ENCODE assay signal across 7 cellular contexts in genomic region chr11:20364412-20364792, GRCh38. TPM values are rescaled to one million over a fixed set of nuclear protein-coding genes. Genes with fewer than 3 reads are reported as not detected.
A peak's percentile ranks its signal among the peaks of the same experiment; 100 is the strongest.
DNase-seq lines count a peak whose midpoint lies in the region; ATAC-seq and TF ChIP-seq lines count a peak whose summit lies in the region.

No MANE protein-coding gene starts in this region.

- DNase-seq in GM23248 (no peak), T-cell (no peak), gastrocnemius medialis (no peak), cerebellar nuclear complex (lab: John Stamatoyannopoulos, UW) (no peak)
- no peak for DNase-seq in central memory CD4-positive, alpha-beta T cell

- POLR2A ChIA-PET in T-cell (lab: Charles Lee), result no interaction called here

- no peaks in the 10 kb centered on the region for H3K27me3 Mint-ChIP-seq in T-cell

- peak overlapping the region; percentile 72 for H3K4me2 ChIP-seq in GM23248 (ENCODE audit: unreplicated experiment)

- in situ Hi-C loops in GM23248 (cut with MboI), result no loop called here
- in situ Hi-C loops in gastrocnemius medialis (cut with MboI; ENCODE audit: low sequenced_read_pairs in 4 of 4), result loop anchor here in 1 of 4 donors (25.0 kb wide), 1 partner anchor 427 kb away; no protein-coding TSS in a partner anchor

- H3K4me1 ChIP-seq in GM23248 (ENCODE audit: insufficient read depth) (peaks cover 27% of the 10 kb centered on the region), gastroesophageal sphincter (peaks cover 0 to 54% (median 6%) of the 10 kb centered on the region in 3 donors), gastrocnemius medialis (peaks cover 12 to 36% of the 10 kb centered on the region in 2 donors)

- H2AFZ ChIP-seq in GM23248, result peak overlapping the region; percentile 91

- CTCF ChIA-PET in T-cell (lab: Charles Lee), result interaction anchor here (0.7 to 1.0 kb wide), 4 partner anchors 10 to 262 kb away, joined by 3 to 6 read pairs (median 4); no protein-coding TSS in a partner anchor

- H3K4me3 Mint-ChIP-seq in T-cell, result peak overlapping the region; percentile 84 to 87 (median 84)

- WGBS in GM23248 (ENCODE audit: low coverage in 1 of 2, low lambda C conversion rate in 2 of 2, missing lambda C conversion rate in 2 of 2), 2 experiments, result 31 to 55% methylated on average over 2 of the region's 2 CpGs
- 70% methylated on average over 2 of the region's 2 CpGs; no CpG with 5 or more reads in 1 of the 2 donors for WGBS in gastroesophageal sphincter (ENCODE audit: low coverage in 1 of 2), 2 donors

- TF ChIP-seq EP300 in gastroesophageal sphincter (IDR thresholded peaks at IDR 0.05), result no peak

- peaks cover 21% of the 10 kb centered on the region; the same call in 1 of the 2 replicates for H3F3A ChIP-seq in GM23248 (ENCODE audit: insufficient read depth)

- H3K27me3 ChIP-seq in GM23248 (replicated peaks; ENCODE audit: insufficient read depth), result no peaks in the 10 kb centered on the region
- no peaks in the 10 kb centered on the region for H3K27me3 ChIP-seq in gastroesophageal sphincter
- H3K27me3 ChIP-seq in gastrocnemius medialis, result no peaks in the 10 kb centered on the region

- no peaks in the 10 kb centered on the region for H3K9me2 ChIP-seq in GM23248 (ENCODE audit: insufficient read depth)

- ATAC-seq in T-cell (replicated peaks in 1 of 4), result no peak
- no peak for ATAC-seq in gastroesophageal sphincter
- peak; percentile 46 to 48 for ATAC-seq in gastrocnemius medialis
- ATAC-seq in HG03025 (IDR thresholded peaks at IDR 0.05; ENCODE audit: low FRiP score, unreplicated experiment), result no peak

- H4K20me1 ChIP-seq in GM23248 (ENCODE audit: insufficient read depth), result no peaks in the 10 kb centered on the region

- H3K36me3 Mint-ChIP-seq in T-cell, result peaks cover 18% of the 10 kb centered on the region

- H3K9me3 Mint-ChIP-seq in T-cell, result no peaks in the 10 kb centered on the region

- H3K4me3 ChIP-seq in GM23248 (peak overlapping the region; percentile 81), gastroesophageal sphincter (peak overlapping the region; percentile 97 to 99), gastrocnemius medialis (peak overlapping the region; percentile 73 to 98 (median 84))

- H3K9ac ChIP-seq in GM23248, result peak overlapping the region; percentile 79

- H3K9me3 ChIP-seq in GM23248 (ENCODE audit: low read depth) (no peaks in the 10 kb centered on the region), gastroesophageal sphincter (no peaks in the 10 kb centered on the region), gastrocnemius medialis (no peaks in the 10 kb centered on the region)

- intact Hi-C loops in gastrocnemius medialis (cut with DNase I; ENCODE audit: low total_unique reads), result no loop called here

- H3K4me1 Mint-ChIP-seq in T-cell, result peaks cover 63 to 82% (median 80%) of the 10 kb centered on the region in 3 donors

- H3K27ac ChIP-seq in GM23248 (no peak overlapping the region), gastroesophageal sphincter (peak overlapping the region; percentile 81 to 94 (median 86)), gastrocnemius medialis (peak overlapping the region; percentile 75 to 97 (median 90))

- TF ChIP-seq POLR2A in gastroesophageal sphincter (IDR thresholded peaks at IDR 0.05) (no peak), gastrocnemius medialis (IDR thresholded peaks at IDR 0.05) (no peak)

- no peaks in the 10 kb centered on the region for H3K79me2 ChIP-seq in GM23248 (ENCODE audit: insufficient read depth)

- H3K36me3 ChIP-seq in GM23248 (ENCODE audit: low read depth) (no peaks in the 10 kb centered on the region), gastroesophageal sphincter (peaks cover 0 to 6% of the 10 kb centered on the region in 2 donors), gastrocnemius medialis (peaks cover 0 to 17% of the 10 kb centered on the region in 2 donors)

- no peak for TF ChIP-seq CTCF in gastroesophageal sphincter (IDR thresholded peaks at IDR 0.05)
- no peak for TF ChIP-seq CTCF in gastrocnemius medialis (IDR thresholded peaks at IDR 0.05 in 4 of 5, conservative IDR thresholded peaks at IDR 0.05 in 1 of 5)

- peak overlapping the region; percentile 72 to 93 for H3K27ac Mint-ChIP-seq in T-cell

RNA-seq across cellular contexts. Expression of gene HTATIP2, which starts 0.9 kb away (rescaled TPM):
- 13.4 and 23.2 TPM in 2 replicates for total RNA-seq in GM23248 (2014; rRNA removed; shearing (Covaris generic))
- 30.7 and 31.5 TPM in 2 replicates for polyA plus RNA-seq in GM23248 (2016; fragmentation: Nextera tagmentation; extraction: Ambion mirVana)
- total RNA-seq in T-cell (10 to 100 TPM; 16.0 to 46.9 (median 40.0) TPM), gastroesophageal sphincter (10 to 100 TPM; 27.7 to 56.4 (median 49.8) TPM), gastrocnemius medialis (10 to 100 TPM; 61.6 to 87.2 (median 75.8) TPM)

RNA-seq across cellular contexts. Expression of gene PRMT3, which starts 23.1 kb away (rescaled TPM):
- 9.8 and 16.7 TPM in 2 replicates for total RNA-seq in GM23248 (2014; rRNA removed; shearing (Covaris generic))
- 11.7 and 11.9 TPM in 2 replicates for polyA plus RNA-seq in GM23248 (2016; fragmentation: Nextera tagmentation; extraction: Ambion mirVana)
- total RNA-seq in T-cell, result 10 to 100 TPM; 12.9 to 19.5 (median 17.2) TPM
- 10 to 100 TPM in 3 of 4 donors, 1 to 10 TPM in 1; 9.9 to 20.9 (median 18.8) TPM for total RNA-seq in gastroesophageal sphincter
- 10 to 100 TPM; 14.0 to 20.1 (median 17.0) TPM for total RNA-seq in gastrocnemius medialis

Comparison
In these comparisons a context has a peak if more than half of its experiments do, and no peak if none do; other contexts are left out.
1. ATAC-seq: peak in gastrocnemius medialis (2 of 2); none in T-cell (0 of 4), gastroesophageal sphincter (single experiment) and HG03025 (single experiment).
2. Peak in every context shown above with its lines, with median percentiles within 50 percentile points of each other: H3K4me3 ChIP-seq.